ENCODE assay signal across 1 cellular context in the genomic region with DNA sequence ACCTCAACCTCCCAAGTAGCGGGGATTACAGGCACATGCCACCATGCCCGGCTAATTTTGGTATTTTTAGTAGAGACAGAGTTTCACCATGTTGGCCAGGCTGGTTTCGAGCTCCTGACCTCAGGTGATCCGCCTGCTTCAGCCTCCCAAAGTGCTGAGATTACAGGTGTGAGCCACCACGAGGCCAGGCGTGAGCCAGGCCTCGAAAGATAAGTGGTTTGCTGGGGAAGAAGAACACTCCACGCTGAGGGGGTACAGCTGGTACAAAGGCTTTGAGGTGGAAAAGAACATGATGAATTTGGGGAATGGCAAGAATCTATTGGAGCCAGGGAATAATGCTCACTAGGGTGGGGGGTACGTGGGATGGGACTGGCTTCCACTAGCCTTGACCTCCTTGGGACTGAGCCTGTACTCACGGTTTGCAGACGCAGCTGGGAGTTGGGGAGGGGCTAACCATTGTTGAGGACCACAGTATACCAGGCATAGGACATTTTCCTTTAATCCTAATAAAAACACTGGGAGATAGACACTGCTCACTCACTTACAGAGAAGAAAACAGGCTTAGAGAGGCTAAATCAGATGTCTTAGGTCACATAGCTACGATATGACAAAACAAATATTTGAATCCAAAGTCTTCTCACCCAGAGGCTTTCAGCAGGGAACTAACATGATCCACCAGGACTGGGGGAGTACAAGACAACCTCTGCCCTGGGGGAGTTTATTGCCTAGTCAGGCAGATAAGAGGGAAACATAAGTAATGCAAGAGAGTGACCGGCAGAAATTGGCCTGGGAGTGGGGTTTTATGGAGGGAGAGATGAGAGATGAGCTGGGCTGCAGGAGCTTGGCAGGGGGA.
TF ChIP-seq lines count a peak whose summit lies in the region.

No MANE protein-coding gene starts in this region.

TF ChIP-seq in HepG2, 621 proteins besides CTCF, POLR2A, EP300 and RAD21 (continued from another document and continues in another):
- TF ChIP-seq, protein P1, sequence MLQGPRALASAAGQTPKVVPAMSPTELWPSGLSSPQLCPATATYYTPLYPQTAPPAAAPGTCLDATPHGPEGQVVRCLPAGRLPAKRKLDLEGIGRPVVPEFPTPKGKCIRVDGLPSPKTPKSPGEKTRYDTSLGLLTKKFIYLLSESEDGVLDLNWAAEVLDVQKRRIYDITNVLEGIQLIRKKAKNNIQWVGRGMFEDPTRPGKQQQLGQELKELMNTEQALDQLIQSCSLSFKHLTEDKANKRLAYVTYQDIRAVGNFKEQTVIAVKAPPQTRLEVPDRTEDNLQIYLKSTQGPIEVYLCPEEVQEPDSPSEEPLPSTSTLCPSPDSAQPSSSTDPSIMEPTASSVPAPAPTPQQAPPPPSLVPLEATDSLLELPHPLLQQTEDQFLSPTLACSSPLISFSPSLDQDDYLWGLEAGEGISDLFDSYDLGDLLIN (CRISPR knock-in tag; IDR thresholded peaks at IDR 0.05; ENCODE audit: borderline replicate concordance) = no peak
- TF ChIP-seq NCOA2 (CRISPR knock-in tag; IDR thresholded peaks at IDR 0.05) (peak; percentile 91), HNRNPLL (IDR thresholded peaks at IDR 0.05; ENCODE audit: low read depth, low read length, poor library complexity, severe bottlenecking) (no peak), ATAD3A (CRISPR knock-in tag; IDR thresholded peaks at IDR 0.05) (no peak), ZNF572 (CRISPR knock-in tag; IDR thresholded peaks at IDR 0.05) (no peak), MXI1 (IDR thresholded peaks at IDR 0.05; ENCODE audit: borderline replicate concordance, low read depth, low read length) (peak; percentile 43; the same call in 1 of the 3 replicates), NCOR1 (IDR thresholded peaks at IDR 0.05; ENCODE audit: borderline replicate concordance, low read length) (peak; percentile 84; the same call in 1 of the 2 replicates), ASH2L (IDR thresholded peaks at IDR 0.05; ENCODE audit: insufficient read length, low read depth, low read length) (peak; percentile 83), ZNF614 (CRISPR knock-in tag; IDR thresholded peaks at IDR 0.05; ENCODE audit: borderline replicate concordance) (peak; percentile 71), RFX1 (IDR thresholded peaks at IDR 0.05) (no peak), MAFF (IDR thresholded peaks at IDR 0.05; ENCODE audit: low read depth, low read length) (peak; percentile 81), ZNF207 (IDR thresholded peaks at IDR 0.05; ENCODE audit: borderline replicate concordance) (no peak), KDM1A (CRISPR knock-in tag; IDR thresholded peaks at IDR 0.05) (no peak), MBD4 (IDR thresholded peaks at IDR 0.05; ENCODE audit: borderline replicate concordance, low read length) (no peak), HNRNPL (IDR thresholded peaks at IDR 0.05; ENCODE audit: low read depth, low read length) (no peak), POGZ (CRISPR knock-in tag; IDR thresholded peaks at IDR 0.05) (no peak), ZMYM2 (CRISPR knock-in tag; IDR thresholded peaks at IDR 0.05) (0 out of 2 replicates have a peak, but pooled peaks have one; percentile 17), ZMAT3 (CRISPR knock-in tag; conservative IDR thresholded peaks at IDR 0.05) (no peak), CREB1 (IDR thresholded peaks at IDR 0.05) (no peak), CREB1 (CRISPR knock-in tag; IDR thresholded peaks at IDR 0.05) (peak; percentile 72), ETV5 (CRISPR knock-in tag; IDR thresholded peaks at IDR 0.05; ENCODE audit: borderline replicate concordance) (no peak), GFI1 (CRISPR knock-in tag; IDR thresholded peaks at IDR 0.05; ENCODE audit: borderline replicate concordance) (peak; percentile 92), AKAP8 (CRISPR knock-in tag; IDR thresholded peaks at IDR 0.05) (0 out of 2 replicates have a peak, but pooled peaks have one; percentile 26), ZFP36 (IDR thresholded peaks at IDR 0.05; ENCODE audit: borderline replicate concordance, low read depth, low read length, partially characterized antibody) (no peak), ZNF83 (CRISPR knock-in tag; IDR thresholded peaks at IDR 0.05; ENCODE audit: borderline replicate concordance) (no peak), STAT5B (CRISPR knock-in tag; IDR thresholded peaks at IDR 0.05) (no peak), ZBTB42 (CRISPR knock-in tag; IDR thresholded peaks at IDR 0.05) (no peak), RBM22 (optimal IDR thresholded peaks at IDR 0.05; ENCODE audit: low read length) (no peak), ZFYVE20 (CRISPR knock-in tag; IDR thresholded peaks at IDR 0.05; ENCODE audit: borderline replicate concordance, low read depth) (no peak), FIP1L1 (IDR thresholded peaks at IDR 0.05; ENCODE audit: borderline replicate concordance, insufficient read depth, low read depth, low read length) (no peak), IKZF1 (IDR thresholded peaks at IDR 0.05) (no peak), IRX3 (CRISPR knock-in tag; IDR thresholded peaks at IDR 0.05; ENCODE audit: borderline replicate concordance, low read depth) (no peak), RARG (CRISPR knock-in tag; IDR thresholded peaks at IDR 0.05; ENCODE audit: low read depth) (no peak), MTA3 (CRISPR knock-in tag; IDR thresholded peaks at IDR 0.05) (no peak)
- TF ChIP-seq, protein P2, sequence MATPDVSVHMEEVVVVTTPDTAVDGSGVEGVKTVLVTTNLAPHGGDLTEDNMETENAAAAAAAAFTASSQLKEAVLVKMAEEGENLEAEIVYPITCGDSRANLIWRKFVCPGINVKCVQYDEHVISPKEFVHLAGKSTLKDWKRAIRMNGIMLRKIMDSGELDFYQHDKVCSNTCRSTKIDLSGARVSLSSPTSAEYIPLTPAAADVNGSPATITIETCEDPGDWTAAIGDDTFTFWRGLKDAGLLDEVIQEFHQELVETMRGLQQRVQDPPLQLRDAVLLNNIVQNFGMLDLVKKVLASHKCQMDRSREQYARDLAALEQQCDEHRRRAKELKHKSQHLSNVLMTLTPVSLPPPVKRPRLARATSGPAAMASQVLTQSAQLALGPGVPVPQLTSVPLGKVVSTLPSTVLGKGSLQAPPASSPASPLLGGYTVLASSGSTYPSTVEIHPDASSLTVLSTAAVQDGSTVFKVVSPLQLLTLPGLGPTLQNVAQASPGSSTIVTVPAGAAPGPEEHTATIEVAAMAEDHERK (CRISPR knock-in tag; IDR thresholded peaks at IDR 0.05; ENCODE audit: low read depth) = no peak
- TF ChIP-seq, protein P3, sequence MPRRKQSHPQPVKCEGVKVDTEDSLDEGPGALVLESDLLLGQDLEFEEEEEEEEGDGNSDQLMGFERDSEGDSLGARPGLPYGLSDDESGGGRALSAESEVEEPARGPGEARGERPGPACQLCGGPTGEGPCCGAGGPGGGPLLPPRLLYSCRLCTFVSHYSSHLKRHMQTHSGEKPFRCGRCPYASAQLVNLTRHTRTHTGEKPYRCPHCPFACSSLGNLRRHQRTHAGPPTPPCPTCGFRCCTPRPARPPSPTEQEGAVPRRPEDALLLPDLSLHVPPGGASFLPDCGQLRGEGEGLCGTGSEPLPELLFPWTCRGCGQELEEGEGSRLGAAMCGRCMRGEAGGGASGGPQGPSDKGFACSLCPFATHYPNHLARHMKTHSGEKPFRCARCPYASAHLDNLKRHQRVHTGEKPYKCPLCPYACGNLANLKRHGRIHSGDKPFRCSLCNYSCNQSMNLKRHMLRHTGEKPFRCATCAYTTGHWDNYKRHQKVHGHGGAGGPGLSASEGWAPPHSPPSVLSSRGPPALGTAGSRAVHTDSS (CRISPR knock-in tag; conservative IDR thresholded peaks at IDR 0.05) = no peak
- TF ChIP-seq, protein P4, sequence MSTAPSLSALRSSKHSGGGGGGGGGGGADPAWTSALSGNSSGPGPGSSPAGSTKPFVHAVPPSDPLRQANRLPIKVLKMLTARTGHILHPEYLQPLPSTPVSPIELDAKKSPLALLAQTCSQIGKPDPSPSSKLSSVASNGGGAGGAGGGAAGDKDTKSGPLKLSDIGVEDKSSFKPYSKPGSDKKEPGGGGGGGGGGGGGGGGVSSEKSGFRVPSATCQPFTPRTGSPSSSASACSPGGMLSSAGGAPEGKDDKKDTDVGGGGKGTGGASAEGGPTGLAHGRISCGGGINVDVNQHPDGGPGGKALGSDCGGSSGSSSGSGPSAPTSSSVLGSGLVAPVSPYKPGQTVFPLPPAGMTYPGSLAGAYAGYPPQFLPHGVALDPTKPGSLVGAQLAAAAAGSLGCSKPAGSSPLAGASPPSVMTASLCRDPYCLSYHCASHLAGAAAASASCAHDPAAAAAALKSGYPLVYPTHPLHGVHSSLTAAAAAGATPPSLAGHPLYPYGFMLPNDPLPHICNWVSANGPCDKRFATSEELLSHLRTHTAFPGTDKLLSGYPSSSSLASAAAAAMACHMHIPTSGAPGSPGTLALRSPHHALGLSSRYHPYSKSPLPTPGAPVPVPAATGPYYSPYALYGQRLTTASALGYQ (CRISPR knock-in tag; IDR thresholded peaks at IDR 0.05) = peak; percentile 88
- TF ChIP-seq, protein P5, sequence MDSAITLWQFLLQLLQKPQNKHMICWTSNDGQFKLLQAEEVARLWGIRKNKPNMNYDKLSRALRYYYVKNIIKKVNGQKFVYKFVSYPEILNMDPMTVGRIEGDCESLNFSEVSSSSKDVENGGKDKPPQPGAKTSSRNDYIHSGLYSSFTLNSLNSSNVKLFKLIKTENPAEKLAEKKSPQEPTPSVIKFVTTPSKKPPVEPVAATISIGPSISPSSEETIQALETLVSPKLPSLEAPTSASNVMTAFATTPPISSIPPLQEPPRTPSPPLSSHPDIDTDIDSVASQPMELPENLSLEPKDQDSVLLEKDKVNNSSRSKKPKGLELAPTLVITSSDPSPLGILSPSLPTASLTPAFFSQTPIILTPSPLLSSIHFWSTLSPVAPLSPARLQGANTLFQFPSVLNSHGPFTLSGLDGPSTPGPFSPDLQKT (CRISPR knock-in tag; IDR thresholded peaks at IDR 0.05; ENCODE audit: borderline replicate concordance) = no peak
- TF ChIP-seq, protein P6, sequence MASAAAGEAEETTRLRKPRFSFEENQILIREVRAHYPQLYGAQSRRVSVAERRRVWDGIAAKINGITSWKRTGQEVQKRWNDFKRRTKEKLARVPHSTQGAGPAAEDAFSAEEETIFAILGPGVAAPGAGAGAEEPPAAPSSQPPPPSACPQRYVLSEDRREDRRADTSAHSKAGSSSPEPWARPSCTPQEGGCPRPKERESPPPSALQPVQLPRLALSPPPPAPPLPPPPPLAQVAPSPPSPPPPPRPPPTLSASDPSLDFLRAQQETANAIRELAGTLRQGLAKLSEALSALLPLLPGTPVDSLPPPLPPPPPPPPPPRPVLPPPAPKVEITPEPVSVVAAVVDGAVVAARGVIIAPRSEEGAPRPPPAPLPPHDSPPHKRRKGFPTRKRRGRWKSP (CRISPR knock-in tag; IDR thresholded peaks at IDR 0.05) = peak; percentile 43; the same call in 1 of the 2 replicates
- TF ChIP-seq, protein P7, sequence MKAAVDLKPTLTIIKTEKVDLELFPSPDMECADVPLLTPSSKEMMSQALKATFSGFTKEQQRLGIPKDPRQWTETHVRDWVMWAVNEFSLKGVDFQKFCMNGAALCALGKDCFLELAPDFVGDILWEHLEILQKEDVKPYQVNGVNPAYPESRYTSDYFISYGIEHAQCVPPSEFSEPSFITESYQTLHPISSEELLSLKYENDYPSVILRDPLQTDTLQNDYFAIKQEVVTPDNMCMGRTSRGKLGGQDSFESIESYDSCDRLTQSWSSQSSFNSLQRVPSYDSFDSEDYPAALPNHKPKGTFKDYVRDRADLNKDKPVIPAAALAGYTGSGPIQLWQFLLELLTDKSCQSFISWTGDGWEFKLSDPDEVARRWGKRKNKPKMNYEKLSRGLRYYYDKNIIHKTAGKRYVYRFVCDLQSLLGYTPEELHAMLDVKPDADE (CRISPR knock-in tag; IDR thresholded peaks at IDR 0.05) = no peak
- TF ChIP-seq, protein P8, sequence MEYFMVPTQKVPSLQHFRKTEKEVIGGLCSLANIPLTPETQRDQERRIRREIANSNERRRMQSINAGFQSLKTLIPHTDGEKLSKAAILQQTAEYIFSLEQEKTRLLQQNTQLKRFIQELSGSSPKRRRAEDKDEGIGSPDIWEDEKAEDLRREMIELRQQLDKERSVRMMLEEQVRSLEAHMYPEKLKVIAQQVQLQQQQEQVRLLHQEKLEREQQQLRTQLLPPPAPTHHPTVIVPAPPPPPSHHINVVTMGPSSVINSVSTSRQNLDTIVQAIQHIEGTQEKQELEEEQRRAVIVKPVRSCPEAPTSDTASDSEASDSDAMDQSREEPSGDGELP (IDR thresholded peaks at IDR 0.05; ENCODE audit: borderline replicate concordance, low read depth) = peak; percentile 71; the same call in 1 of the 2 replicates
- TF ChIP-seq, protein P9, sequence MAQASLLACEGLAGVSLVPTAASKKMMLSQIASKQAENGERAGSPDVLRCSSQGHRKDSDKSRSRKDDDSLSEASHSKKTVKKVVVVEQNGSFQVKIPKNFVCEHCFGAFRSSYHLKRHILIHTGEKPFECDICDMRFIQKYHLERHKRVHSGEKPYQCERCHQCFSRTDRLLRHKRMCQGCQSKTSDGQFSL (CRISPR knock-in tag; IDR thresholded peaks at IDR 0.05) = peak; percentile 55; the same call in 1 of the 2 replicates
- TF ChIP-seq, protein P10, sequence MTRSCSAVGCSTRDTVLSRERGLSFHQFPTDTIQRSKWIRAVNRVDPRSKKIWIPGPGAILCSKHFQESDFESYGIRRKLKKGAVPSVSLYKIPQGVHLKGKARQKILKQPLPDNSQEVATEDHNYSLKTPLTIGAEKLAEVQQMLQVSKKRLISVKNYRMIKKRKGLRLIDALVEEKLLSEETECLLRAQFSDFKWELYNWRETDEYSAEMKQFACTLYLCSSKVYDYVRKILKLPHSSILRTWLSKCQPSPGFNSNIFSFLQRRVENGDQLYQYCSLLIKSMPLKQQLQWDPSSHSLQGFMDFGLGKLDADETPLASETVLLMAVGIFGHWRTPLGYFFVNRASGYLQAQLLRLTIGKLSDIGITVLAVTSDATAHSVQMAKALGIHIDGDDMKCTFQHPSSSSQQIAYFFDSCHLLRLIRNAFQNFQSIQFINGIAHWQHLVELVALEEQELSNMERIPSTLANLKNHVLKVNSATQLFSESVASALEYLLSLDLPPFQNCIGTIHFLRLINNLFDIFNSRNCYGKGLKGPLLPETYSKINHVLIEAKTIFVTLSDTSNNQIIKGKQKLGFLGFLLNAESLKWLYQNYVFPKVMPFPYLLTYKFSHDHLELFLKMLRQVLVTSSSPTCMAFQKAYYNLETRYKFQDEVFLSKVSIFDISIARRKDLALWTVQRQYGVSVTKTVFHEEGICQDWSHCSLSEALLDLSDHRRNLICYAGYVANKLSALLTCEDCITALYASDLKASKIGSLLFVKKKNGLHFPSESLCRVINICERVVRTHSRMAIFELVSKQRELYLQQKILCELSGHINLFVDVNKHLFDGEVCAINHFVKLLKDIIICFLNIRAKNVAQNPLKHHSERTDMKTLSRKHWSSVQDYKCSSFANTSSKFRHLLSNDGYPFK (CRISPR knock-in tag; IDR thresholded peaks at IDR 0.05; ENCODE audit: borderline replicate concordance) = 0 out of 2 replicates have a peak, but pooled peaks have one; percentile 12
- TF ChIP-seq, protein P11, sequence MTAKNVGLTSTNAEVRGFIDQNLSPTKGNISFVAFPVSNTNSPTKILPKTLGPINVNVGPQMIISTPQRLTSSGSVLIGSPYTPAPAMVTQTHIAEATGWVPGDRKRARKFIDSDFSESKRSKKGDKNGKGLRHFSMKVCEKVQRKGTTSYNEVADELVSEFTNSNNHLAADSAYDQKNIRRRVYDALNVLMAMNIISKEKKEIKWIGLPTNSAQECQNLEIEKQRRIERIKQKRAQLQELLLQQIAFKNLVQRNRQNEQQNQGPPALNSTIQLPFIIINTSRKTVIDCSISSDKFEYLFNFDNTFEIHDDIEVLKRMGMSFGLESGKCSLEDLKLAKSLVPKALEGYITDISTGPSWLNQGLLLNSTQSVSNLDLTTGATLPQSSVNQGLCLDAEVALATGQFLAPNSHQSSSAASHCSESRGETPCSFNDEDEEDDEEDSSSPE (CRISPR knock-in tag; IDR thresholded peaks at IDR 0.05) = no peak
